13 cellular contexts compared by ENCODE assay signal in genomic region chr6:73180076-73180717, GRCh38. TPM values are rescaled to one million over a fixed set of nuclear protein-coding genes. Genes with fewer than 3 reads are reported as not detected.
DNase-seq lines count a peak whose midpoint lies in the region; ATAC-seq and TF ChIP-seq lines count a peak whose summit lies in the region.
"Had no signal": no experiment of that assay in that cellular context is flagged by ENCODE, and none has a peak within 500 bp of the region (broad histone marks: within the 10 kb centered on the region; RNA-seq: fewer than 3 reads in every experiment).

No MANE protein-coding gene starts in this region.

- TF ChIP-seq CTCF in PC-3 (conservative IDR thresholded peaks at IDR 0.05; ENCODE audit: low read depth, low read length) = no peak
- no peak for TF ChIP-seq CTCF in fibroblast of mammary gland (conservative IDR thresholded peaks at IDR 0.05; ENCODE audit: control insufficient read depth, insufficient read depth, low read depth, low read length)
- TF ChIP-seq CTCF in lower lobe of right lung (IDR thresholded peaks at IDR 0.05) = no peak
- TF ChIP-seq CTCF in nephron progenitor cell (IDR thresholded peaks at IDR 0.05) = no peak

- H3K9me3 Mint-ChIP-seq in activated T-helper 1 cell treated with anti-CD3 and anti-CD28 coated beads, Interleukin-12 subunit alpha, Interleukin-12 subunit beta, Interleukin-2, Interleukin-4 antibody, amounts not matched to agents 30 ng/mL and 10 ng/mL and 1 ng/mL, durations not matched to agents 14 hours and 24 hours and 36 hours = no peaks in the 10 kb centered on the region
- no peaks in the 10 kb centered on the region for H3K9me3 Mint-ChIP-seq in nephron progenitor cell
- H3K9me3 Mint-ChIP-seq: central memory CD8-positive, alpha-beta T cell had no signal

- H3K27ac Mint-ChIP-seq in activated T-helper 1 cell treated with anti-CD3 and anti-CD28 coated beads, Interleukin-12 subunit alpha, Interleukin-12 subunit beta, Interleukin-2, Interleukin-4 antibody, amounts not matched to agents 30 ng/mL and 10 ng/mL and 1 ng/mL, durations not matched to agents 14 hours and 24 hours and 36 hours = no peak overlapping the region
- no peak overlapping the region for H3K27ac Mint-ChIP-seq in nephron progenitor cell
- H3K27ac Mint-ChIP-seq: activated CD4-positive, alpha-beta T cell treated with anti-CD3 and anti-CD28 coated beads for 36 hours had no signal

- H3K4me1 Mint-ChIP-seq in activated T-helper 1 cell treated with anti-CD3 and anti-CD28 coated beads, Interleukin-12 subunit alpha, Interleukin-12 subunit beta, Interleukin-2, Interleukin-4 antibody, amounts not matched to agents 30 ng/mL and 10 ng/mL and 1 ng/mL, durations not matched to agents 14 hours and 24 hours and 36 hours (ENCODE audit: low read depth) = peaks cover 4% of the 10 kb centered on the region
- peaks cover 21% of the 10 kb centered on the region for H3K4me1 Mint-ChIP-seq in nephron progenitor cell
- H3K4me1 Mint-ChIP-seq: activated CD4-positive, alpha-beta T cell treated with anti-CD3 and anti-CD28 coated beads for 36 hours; central memory CD8-positive, alpha-beta T cell had no signal

- no peak overlapping the region for H3K27ac ChIP-seq in PC-3 (ENCODE audit: low read length)
- no peak overlapping the region for H3K27ac ChIP-seq in stomach smooth muscle (ENCODE audit: low read length)
- H3K27ac ChIP-seq in lower lobe of right lung = no peak overlapping the region
- H3K27ac ChIP-seq: HL-60 had no signal

- no peak for ATAC-seq in PC-3
- ATAC-seq in lower lobe of right lung = no peak

- no peak overlapping the region for H3K9ac ChIP-seq in PC-3 (ENCODE audit: low read length)
- H3K9ac ChIP-seq in stomach smooth muscle (ENCODE audit: low read length in 2 of 2) = no peak overlapping the region

- H3K79me2 ChIP-seq in PC-3 (ENCODE audit: low read length) = no peaks in the 10 kb centered on the region

- H3K9me2 ChIP-seq in PC-3 (replicated peaks; ENCODE audit: low read length) = no peaks in the 10 kb centered on the region

- H4K20me1 ChIP-seq in PC-3 (ENCODE audit: low read length) = no peaks in the 10 kb centered on the region

- H3K4me3 ChIP-seq in PC-3 (ENCODE audit: low read length) = peak overlapping the region; percentile 66; the same call in 1 of the 2 replicates
- H3K4me3 ChIP-seq in fibroblast of mammary gland (ENCODE audit: control insufficient read depth, low read depth, low read length) = no peak overlapping the region
- peak overlapping the region; percentile 51 to 60 for H3K4me3 ChIP-seq in stomach smooth muscle (ENCODE audit: low read length in 2 of 2)
- no peak overlapping the region for H3K4me3 ChIP-seq in lower lobe of right lung

- no TSS peak for BruUV-seq in PC-3 (replicated peaks; lab: Mats Ljungman, UMichigan)

- peak; percentile 56 for DNase-seq in NCI-H82 (lab: John Stamatoyannopoulos, UW)
- DNase-seq in NCI-H82 treated with DMSO at 0.1 percent for 48 hours (lab: John Stamatoyannopoulos, UW; ENCODE audit: unreplicated experiment) = no peak
- DNase-seq in PC-3 = peak; percentile 1
- DNase-seq in fibroblast of mammary gland (ENCODE audit: low read depth) = peak; percentile 33
- no peak for DNase-seq in activated T-helper 1 cell treated with anti-CD3 and anti-CD28 coated beads, Interleukin-12 subunit alpha, Interleukin-12 subunit beta, Interleukin-2, Interleukin-4 antibody, amounts not matched to agents 30 ng/mL and 10 ng/mL and 1 ng/mL, durations not matched to agents 14 hours and 24 hours and 36 hours (ENCODE audit: low spot score)
- DNase-seq in lower lobe of right lung = no peak
- DNase-seq in nephron progenitor cell = no peak
- DNase-seq: activated CD4-positive, alpha-beta T cell treated with anti-CD3 and anti-CD28 coated beads for 36 hours had no signal

- no peaks in the 10 kb centered on the region for H3K36me3 Mint-ChIP-seq in activated T-helper 1 cell treated with anti-CD3 and anti-CD28 coated beads, Interleukin-12 subunit alpha, Interleukin-12 subunit beta, Interleukin-2, Interleukin-4 antibody, amounts not matched to agents 30 ng/mL and 10 ng/mL and 1 ng/mL, durations not matched to agents 14 hours and 24 hours and 36 hours (ENCODE audit: low read depth)
- H3K36me3 Mint-ChIP-seq in nephron progenitor cell (ENCODE audit: low read depth) = no peaks in the 10 kb centered on the region

- H3K27me3 Mint-ChIP-seq in activated T-helper 1 cell treated with anti-CD3 and anti-CD28 coated beads, Interleukin-12 subunit alpha, Interleukin-12 subunit beta, Interleukin-2, Interleukin-4 antibody, amounts not matched to agents 30 ng/mL and 10 ng/mL and 1 ng/mL, durations not matched to agents 14 hours and 24 hours and 36 hours (ENCODE audit: insufficient read depth) = no peaks in the 10 kb centered on the region
- no peaks in the 10 kb centered on the region for H3K27me3 Mint-ChIP-seq in nephron progenitor cell (ENCODE audit: low read depth, poor library complexity)
- H3K27me3 Mint-ChIP-seq: activated CD4-positive, alpha-beta T cell treated with anti-CD3 and anti-CD28 coated beads for 36 hours; central memory CD8-positive, alpha-beta T cell had no signal

- H3K9me3 ChIP-seq in PC-3 (ENCODE audit: low read length) = no peaks in the 10 kb centered on the region
- no peaks in the 10 kb centered on the region for H3K9me3 ChIP-seq in stomach smooth muscle (ENCODE audit: control insufficient read depth in 2 of 2, low read length in 2 of 2)
- no peaks in the 10 kb centered on the region for H3K9me3 ChIP-seq in lower lobe of right lung

- peak overlapping the region; percentile 80 for H3K4me2 ChIP-seq in PC-3 (ENCODE audit: low read length)

- CTCF ChIA-PET in PC-3 (lab: Charles Lee) = no interaction called here

- H3K36me3 ChIP-seq in PC-3 (ENCODE audit: low read depth, low read length) (no peaks in the 10 kb centered on the region), stomach smooth muscle (ENCODE audit: control insufficient read depth in 2 of 2, insufficient read depth in 2 of 2, low read length in 2 of 2) (no peaks in the 10 kb centered on the region), lower lobe of right lung (no peaks in the 10 kb centered on the region)

- no peak overlapping the region for H3K4me3 Mint-ChIP-seq in activated T-helper 1 cell treated with anti-CD3 and anti-CD28 coated beads, Interleukin-12 subunit alpha, Interleukin-12 subunit beta, Interleukin-2, Interleukin-4 antibody, amounts not matched to agents 30 ng/mL and 10 ng/mL and 1 ng/mL, durations not matched to agents 14 hours and 24 hours and 36 hours
- no peak overlapping the region for H3K4me3 Mint-ChIP-seq in nephron progenitor cell
- H3K4me3 Mint-ChIP-seq: activated CD4-positive, alpha-beta T cell treated with anti-CD3 and anti-CD28 coated beads for 36 hours; central memory CD8-positive, alpha-beta T cell had no signal

- H3K4me1 ChIP-seq in PC-3 (ENCODE audit: insufficient read depth, low read length) (peaks cover 6% of the 10 kb centered on the region; the same call in 1 of the 2 replicates), stomach smooth muscle (ENCODE audit: control insufficient read depth, insufficient read depth, low read length) (peaks cover 3% of the 10 kb centered on the region), lower lobe of right lung (peaks cover 4% of the 10 kb centered on the region)

- no peaks in the 10 kb centered on the region for H3F3A ChIP-seq in PC-3 (ENCODE audit: low read length, unreplicated experiment)

- POLR2A ChIA-PET in PC-3 (lab: Charles Lee; ENCODE audit: unreplicated experiment) = no interaction called here

- peak overlapping the region; percentile 71 for H2AFZ ChIP-seq in PC-3 (ENCODE audit: low read length)

- intact Hi-C loops in PC-3 (cut with micrococcal nuclease) = loop anchor here (2.0 to 10.0 kb wide), 4 partner anchors 47 to 928 kb away; no protein-coding TSS in a partner anchor
- intact Hi-C loops in activated T-helper 1 cell treated with anti-CD3 and anti-CD28 coated beads, Interleukin-12 subunit alpha, Interleukin-12 subunit beta, Interleukin-2, Interleukin-4 antibody, amounts not matched to agents 30 ng/mL and 10 ng/mL and 1 ng/mL, durations not matched to agents 14 hours and 24 hours and 36 hours (cut with micrococcal nuclease) = loop anchor here (2.0 kb wide), 1 partner anchor 49 kb away; no protein-coding TSS in a partner anchor
- intact Hi-C loops in lower lobe of right lung (cut with DNase I) = no loop called here

- H3K27me3 ChIP-seq in PC-3 (ENCODE audit: low read length) (no peaks in the 10 kb centered on the region), stomach smooth muscle (ENCODE audit: control insufficient read depth in 1 of 2, insufficient read depth in 2 of 2, low read length in 2 of 2) (no peaks in the 10 kb centered on the region), lower lobe of right lung (ENCODE audit: low read depth) (peaks cover 4% of the 10 kb centered on the region)

RNA-seq across cellular contexts. Expression of gene KHDC1L, which starts 45.1 kb away (rescaled TPM):
- total RNA-seq in PC-3 (2014; rRNA removed) (0.80 and 2.4 TPM in 2 replicates), lower lobe of right lung (not detected)
- not detected in 2 replicates for total RNA-seq in activated T-helper 1 cell treated with anti-CD3 and anti-CD28 coated beads, Interleukin-12 subunit alpha, Interleukin-12 subunit beta, Interleukin-2, Interleukin-4 antibody, amounts not matched to agents 30 ng/mL and 10 ng/mL and 1 ng/mL, durations not matched to agents 14 hours and 24 hours and 36 hours
- total RNA-seq: activated CD4-positive, alpha-beta T cell treated with anti-CD3 and anti-CD28 coated beads for 36 hours; myocyte; ureter had no signal

Comparison
In these comparisons a context has a peak if more than half of its experiments do, and no peak if none do; other contexts are left out.
1. DNase-seq: peak in NCI-H82 (single experiment), PC-3 (single experiment) and fibroblast of mammary gland (single experiment); none in NCI-H82 treated with DMSO at 0.1 percent for 48 hours (single experiment), activated T-helper 1 cell treated with anti-CD3 and anti-CD28 coated beads, Interleukin-12 subunit alpha, Interleukin-12 subunit beta, Interleukin-2, Interleukin-4 antibody, amounts not matched to agents 30 ng/mL and 10 ng/mL and 1 ng/mL, durations not matched to agents 14 hours and 24 hours and 36 hours (single experiment), lower lobe of right lung (single experiment) and nephron progenitor cell (single experiment).
2. H3K4me3 ChIP-seq: peak in PC-3 (single experiment) and stomach smooth muscle (2 of 2); none in fibroblast of mammary gland (single experiment) and lower lobe of right lung (single experiment).